ENCODE assay signal across 1 cellular context in the genomic region with DNA sequence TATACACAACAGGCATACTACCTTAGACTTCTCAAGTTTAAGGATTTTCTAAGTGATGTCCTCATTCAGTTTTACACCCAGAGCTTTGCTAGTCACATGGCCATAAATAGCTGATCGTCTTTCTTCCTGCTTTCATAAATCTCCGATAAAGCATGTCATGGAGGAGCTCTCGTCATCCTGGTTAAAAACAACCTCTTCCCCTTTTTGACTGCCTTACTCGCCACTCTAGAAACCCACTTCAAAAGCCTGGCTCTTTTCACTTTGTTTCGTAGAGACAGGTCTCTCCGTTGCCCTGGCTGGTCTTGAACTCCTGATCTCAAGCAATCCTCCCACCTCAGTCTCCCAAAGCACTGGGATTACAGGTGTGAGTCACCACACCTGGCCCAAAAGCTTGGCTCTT.
TF ChIP-seq lines count a peak whose summit lies in the region.

No MANE protein-coding gene starts in this region.

TF ChIP-seq in GM12878, 131 proteins besides CTCF, POLR2A, EP300 and RAD21 (continued from another document and continues in another):
- no peak for TF ChIP-seq BMI1 (IDR thresholded peaks at IDR 0.05; ENCODE audit: borderline replicate concordance)
- no peak for TF ChIP-seq WRNIP1 (IDR thresholded peaks at IDR 0.05; ENCODE audit: borderline replicate concordance, low read depth, low read length)
- TF ChIP-seq IKZF2 (IDR thresholded peaks at IDR 0.05) = peak; percentile 85 to 88
- TF ChIP-seq ZBED1 (IDR thresholded peaks at IDR 0.05; ENCODE audit: borderline replicate concordance) = no peak; the same call in 1 of the 2 replicates
- TF ChIP-seq BCL11A (IDR thresholded peaks at IDR 0.05; ENCODE audit: low read depth, low read length) = peak; percentile 36; the same call in 1 of the 2 replicates
- no peak for TF ChIP-seq NR2C2 (IDR thresholded peaks at IDR 0.05; ENCODE audit: borderline replicate concordance, control insufficient read depth, insufficient read length, low read depth)
- peak; percentile 53 for TF ChIP-seq MEF2B (IDR thresholded peaks at IDR 0.05; ENCODE audit: partially characterized antibody, poor library complexity, severe bottlenecking)
- TF ChIP-seq ZNF622 (IDR thresholded peaks at IDR 0.05) = no peak
- no peak for TF ChIP-seq NFXL1 (IDR thresholded peaks at IDR 0.05; ENCODE audit: borderline replicate concordance)
- no peak for TF ChIP-seq TCF12 (IDR thresholded peaks at IDR 0.05; ENCODE audit: low read depth, low read length)
- TF ChIP-seq ATF3 (IDR thresholded peaks at IDR 0.05; ENCODE audit: borderline replicate concordance, extremely low read depth, low read depth, low read length) = no peak
- TF ChIP-seq PML (IDR thresholded peaks at IDR 0.05; ENCODE audit: low read length) = peak; percentile 49; the same call in 1 of the 2 replicates
- TF ChIP-seq CREB1 (IDR thresholded peaks at IDR 0.05; ENCODE audit: low read depth) = peak; percentile 85
- peak; percentile 53; the same call in 1 of the 2 replicates for TF ChIP-seq USF2 (IDR thresholded peaks at IDR 0.05; ENCODE audit: borderline replicate concordance, low read depth, low read length)
- TF ChIP-seq DPF2 (IDR thresholded peaks at IDR 0.05) = peak; percentile 72
- no peak for TF ChIP-seq MYB (IDR thresholded peaks at IDR 0.05; ENCODE audit: borderline replicate concordance, low read depth, low read length)
- no peak for TF ChIP-seq LARP7 (IDR thresholded peaks at IDR 0.05)
- TF ChIP-seq, protein P1, sequence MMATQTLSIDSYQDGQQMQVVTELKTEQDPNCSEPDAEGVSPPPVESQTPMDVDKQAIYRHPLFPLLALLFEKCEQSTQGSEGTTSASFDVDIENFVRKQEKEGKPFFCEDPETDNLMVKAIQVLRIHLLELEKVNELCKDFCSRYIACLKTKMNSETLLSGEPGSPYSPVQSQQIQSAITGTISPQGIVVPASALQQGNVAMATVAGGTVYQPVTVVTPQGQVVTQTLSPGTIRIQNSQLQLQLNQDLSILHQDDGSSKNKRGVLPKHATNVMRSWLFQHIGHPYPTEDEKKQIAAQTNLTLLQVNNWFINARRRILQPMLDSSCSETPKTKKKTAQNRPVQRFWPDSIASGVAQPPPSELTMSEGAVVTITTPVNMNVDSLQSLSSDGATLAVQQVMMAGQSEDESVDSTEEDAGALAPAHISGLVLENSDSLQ (IDR thresholded peaks at IDR 0.05) = peak; percentile 46; the same call in 1 of the 2 replicates
- TF ChIP-seq, protein P2, sequence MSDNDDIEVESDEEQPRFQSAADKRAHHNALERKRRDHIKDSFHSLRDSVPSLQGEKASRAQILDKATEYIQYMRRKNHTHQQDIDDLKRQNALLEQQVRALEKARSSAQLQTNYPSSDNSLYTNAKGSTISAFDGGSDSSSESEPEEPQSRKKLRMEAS (IDR thresholded peaks at IDR 0.05; ENCODE audit: low read depth, low read length) = peak; percentile 31; the same call in 1 of the 2 replicates
- no peak for TF ChIP-seq SMARCA5 (IDR thresholded peaks at IDR 0.05)
- TF ChIP-seq JUND (IDR thresholded peaks at IDR 0.05; ENCODE audit: low read depth, low read length) = no peak
- TF ChIP-seq SMC3 (IDR thresholded peaks at IDR 0.05; ENCODE audit: borderline replicate concordance, low read length) = no peak; the same call in 1 of the 2 replicates
- TF ChIP-seq, protein P3, sequence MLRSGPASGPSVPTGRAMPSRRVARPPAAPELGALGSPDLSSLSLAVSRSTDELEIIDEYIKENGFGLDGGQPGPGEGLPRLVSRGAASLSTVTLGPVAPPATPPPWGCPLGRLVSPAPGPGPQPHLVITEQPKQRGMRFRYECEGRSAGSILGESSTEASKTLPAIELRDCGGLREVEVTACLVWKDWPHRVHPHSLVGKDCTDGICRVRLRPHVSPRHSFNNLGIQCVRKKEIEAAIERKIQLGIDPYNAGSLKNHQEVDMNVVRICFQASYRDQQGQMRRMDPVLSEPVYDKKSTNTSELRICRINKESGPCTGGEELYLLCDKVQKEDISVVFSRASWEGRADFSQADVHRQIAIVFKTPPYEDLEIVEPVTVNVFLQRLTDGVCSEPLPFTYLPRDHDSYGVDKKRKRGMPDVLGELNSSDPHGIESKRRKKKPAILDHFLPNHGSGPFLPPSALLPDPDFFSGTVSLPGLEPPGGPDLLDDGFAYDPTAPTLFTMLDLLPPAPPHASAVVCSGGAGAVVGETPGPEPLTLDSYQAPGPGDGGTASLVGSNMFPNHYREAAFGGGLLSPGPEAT (IDR thresholded peaks at IDR 0.05; ENCODE audit: low read depth) = peak; percentile 57; the same call in 1 of the 2 replicates
- no peak for TF ChIP-seq BCL3 (IDR thresholded peaks at IDR 0.05; ENCODE audit: borderline replicate concordance, insufficient read depth, low read depth, low read length, poor library complexity, severe bottlenecking)
- no peak for TF ChIP-seq SUZ12 (IDR thresholded peaks at IDR 0.05; ENCODE audit: unreplicated experiment)
- peak; percentile 74 for TF ChIP-seq NFIC (IDR thresholded peaks at IDR 0.05; ENCODE audit: low read depth, low read length)
- TF ChIP-seq ZNF24 (IDR thresholded peaks at IDR 0.05) = no peak
- no peak for TF ChIP-seq IRF4 (IDR thresholded peaks at IDR 0.05; ENCODE audit: low read depth, low read length)
- TF ChIP-seq ZSCAN29 (IDR thresholded peaks at IDR 0.05) = peak; percentile 70; the same call in 1 of the 2 replicates
- TF ChIP-seq HSF1 (IDR thresholded peaks at IDR 0.05; ENCODE audit: low read depth, low read length) = no peak
- TF ChIP-seq CREM (IDR thresholded peaks at IDR 0.05; ENCODE audit: low read depth) = peak; percentile 73
- TF ChIP-seq ZNF207 (IDR thresholded peaks at IDR 0.05; ENCODE audit: borderline replicate concordance) = no peak
- no peak for TF ChIP-seq ZZZ3 (IDR thresholded peaks at IDR 0.05; ENCODE audit: control insufficient read depth, insufficient read length, low read depth)
- no peak for TF ChIP-seq BRCA1 (IDR thresholded peaks at IDR 0.05; ENCODE audit: low read depth, low read length)
- TF ChIP-seq FOS (IDR thresholded peaks at IDR 0.05; ENCODE audit: borderline replicate concordance, extremely low read depth, insufficient read length) = no peak
- TF ChIP-seq E4F1 (IDR thresholded peaks at IDR 0.05; ENCODE audit: borderline replicate concordance, partially characterized antibody) = no peak
- TF ChIP-seq RFX5 (IDR thresholded peaks at IDR 0.05; ENCODE audit: low read depth, low read length) = no peak
- TF ChIP-seq YY1 (IDR thresholded peaks at IDR 0.05; ENCODE audit: low read depth, low read length) = peak; percentile 66
- TF ChIP-seq, protein P4, sequence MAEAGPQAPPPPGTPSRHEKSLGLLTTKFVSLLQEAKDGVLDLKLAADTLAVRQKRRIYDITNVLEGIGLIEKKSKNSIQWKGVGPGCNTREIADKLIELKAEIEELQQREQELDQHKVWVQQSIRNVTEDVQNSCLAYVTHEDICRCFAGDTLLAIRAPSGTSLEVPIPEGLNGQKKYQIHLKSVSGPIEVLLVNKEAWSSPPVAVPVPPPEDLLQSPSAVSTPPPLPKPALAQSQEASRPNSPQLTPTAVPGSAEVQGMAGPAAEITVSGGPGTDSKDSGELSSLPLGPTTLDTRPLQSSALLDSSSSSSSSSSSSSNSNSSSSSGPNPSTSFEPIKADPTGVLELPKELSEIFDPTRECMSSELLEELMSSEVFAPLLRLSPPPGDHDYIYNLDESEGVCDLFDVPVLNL (IDR thresholded peaks at IDR 0.05; ENCODE audit: low read depth, low read length) = no peak
- TF ChIP-seq, protein P5, sequence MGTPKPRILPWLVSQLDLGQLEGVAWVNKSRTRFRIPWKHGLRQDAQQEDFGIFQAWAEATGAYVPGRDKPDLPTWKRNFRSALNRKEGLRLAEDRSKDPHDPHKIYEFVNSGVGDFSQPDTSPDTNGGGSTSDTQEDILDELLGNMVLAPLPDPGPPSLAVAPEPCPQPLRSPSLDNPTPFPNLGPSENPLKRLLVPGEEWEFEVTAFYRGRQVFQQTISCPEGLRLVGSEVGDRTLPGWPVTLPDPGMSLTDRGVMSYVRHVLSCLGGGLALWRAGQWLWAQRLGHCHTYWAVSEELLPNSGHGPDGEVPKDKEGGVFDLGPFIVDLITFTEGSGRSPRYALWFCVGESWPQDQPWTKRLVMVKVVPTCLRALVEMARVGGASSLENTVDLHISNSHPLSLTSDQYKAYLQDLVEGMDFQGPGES (IDR thresholded peaks at IDR 0.05) = no peak
- TF ChIP-seq HDAC2 (IDR thresholded peaks at IDR 0.05) = no peak
- peak; percentile 69 for TF ChIP-seq MEF2A (IDR thresholded peaks at IDR 0.05; ENCODE audit: insufficient read depth, low read depth, low read length)
- TF ChIP-seq ESRRA (IDR thresholded peaks at IDR 0.05; ENCODE audit: low read length) = no peak
- TF ChIP-seq ZBTB33 (IDR thresholded peaks at IDR 0.05) = no peak
- no peak for TF ChIP-seq KDM1A (IDR thresholded peaks at IDR 0.05; ENCODE audit: borderline replicate concordance)
- TF ChIP-seq, protein P6, sequence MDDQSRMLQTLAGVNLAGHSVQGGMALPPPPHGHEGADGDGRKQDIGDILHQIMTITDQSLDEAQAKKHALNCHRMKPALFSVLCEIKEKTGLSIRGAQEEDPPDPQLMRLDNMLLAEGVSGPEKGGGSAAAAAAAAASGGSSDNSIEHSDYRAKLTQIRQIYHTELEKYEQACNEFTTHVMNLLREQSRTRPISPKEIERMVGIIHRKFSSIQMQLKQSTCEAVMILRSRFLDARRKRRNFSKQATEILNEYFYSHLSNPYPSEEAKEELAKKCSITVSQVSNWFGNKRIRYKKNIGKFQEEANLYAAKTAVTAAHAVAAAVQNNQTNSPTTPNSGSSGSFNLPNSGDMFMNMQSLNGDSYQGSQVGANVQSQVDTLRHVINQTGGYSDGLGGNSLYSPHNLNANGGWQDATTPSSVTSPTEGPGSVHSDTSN (IDR thresholded peaks at IDR 0.05; ENCODE audit: insufficient replicate concordance, low read depth, low read length) = peak; percentile 17
- no peak for TF ChIP-seq POLR2AphosphoS2 (IDR thresholded peaks at IDR 0.05; ENCODE audit: low read depth, low read length)
- TF ChIP-seq EZH2 (IDR thresholded peaks at IDR 0.05; ENCODE audit: borderline replicate concordance, control insufficient read depth, low read depth, low read length) = no peak
- peak; percentile 70; the same call in 1 of the 2 replicates for TF ChIP-seq NBN (IDR thresholded peaks at IDR 0.05)
- TF ChIP-seq CEBPB (IDR thresholded peaks at IDR 0.05; ENCODE audit: borderline replicate concordance in 1 of 2, low read depth in 2 of 2, low read length in 2 of 2) = no peak
- TF ChIP-seq CBX3 (IDR thresholded peaks at IDR 0.05; ENCODE audit: borderline replicate concordance, low read depth) = no peak
